ENCODE assay signal across 34 cellular contexts in the genomic region with DNA sequence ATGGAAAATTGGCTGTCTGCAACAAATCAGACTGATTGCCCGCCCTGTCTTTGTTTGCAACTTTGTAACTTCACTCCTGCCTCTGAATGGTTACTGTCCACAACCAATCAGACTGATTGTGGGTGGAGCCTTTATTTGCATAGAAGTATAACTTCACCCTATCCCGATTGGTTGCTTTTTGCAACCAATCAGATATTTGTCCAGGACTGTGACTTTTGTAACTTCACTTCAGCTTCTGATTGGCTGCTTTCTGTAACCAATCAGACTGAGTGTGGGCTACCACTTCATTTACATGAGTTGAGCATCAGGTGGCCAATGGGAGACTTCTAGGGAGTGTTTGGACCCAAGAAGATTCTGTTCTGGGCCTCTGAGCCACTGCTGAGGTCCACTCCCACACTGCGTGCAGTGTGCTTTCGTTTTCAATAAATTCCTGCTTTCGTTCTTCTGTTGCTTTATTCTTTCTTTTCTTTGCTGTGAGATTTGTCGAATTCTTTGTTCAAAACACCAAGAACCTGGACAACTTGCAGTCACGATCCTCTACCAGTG.
DNase-seq lines count a peak whose midpoint lies in the region; ATAC-seq, FAIRE-seq and TF ChIP-seq lines count a peak whose summit lies in the region.
"Had no signal": no experiment of that assay in that cellular context is flagged by ENCODE, and none has a peak within 500 bp of the region (broad histone marks: within the 10 kb centered on the region; RNA-seq: fewer than 3 reads in every experiment).

No MANE protein-coding gene starts in this region.

- no peaks in the 10 kb centered on the region for H3K9me3 ChIP-seq in A549
- no peaks in the 10 kb centered on the region for H3K9me3 ChIP-seq in PC-3 (ENCODE audit: low read length)
- H3K9me3 ChIP-seq: prostate gland, thoracic aorta had no signal

- H3K27ac ChIP-seq in A549 (no peak overlapping the region), PC-3 (ENCODE audit: low read length) (no peak overlapping the region)
- H3K27ac ChIP-seq: coronary artery, HL-60, prostate gland, SK-N-MC, thoracic aorta had no signal

- H3K36me3 ChIP-seq in PC-3 (ENCODE audit: low read depth, low read length), result no peaks in the 10 kb centered on the region
- H3K36me3 ChIP-seq: prostate gland, thoracic aorta had no signal

- BruUV-seq in PC-3 (replicated peaks; lab: Mats Ljungman, UMichigan), result no TSS peak

- no peaks in the 10 kb centered on the region for H3K27me3 ChIP-seq in PC-3 (ENCODE audit: low read length)

- H3K9me3 Mint-ChIP-seq in activated T-cell treated with anti-CD3 and anti-CD28 coated beads, Interleukin-2, amount 50 U/mL, for 24 hours, result peaks cover 29% of the 10 kb centered on the region

- TF ChIP-seq CTCF in A549 (IDR thresholded peaks at IDR 0.05) (no peak), PC-3 (conservative IDR thresholded peaks at IDR 0.05; ENCODE audit: low read depth, low read length) (no peak)

- CTCF ChIA-PET in A549 (lab: Yijun Ruan, JAX), result no interaction called here
- CTCF ChIA-PET in PC-3 (lab: Charles Lee), result no interaction called here

- no peaks in the 10 kb centered on the region for H4K20me1 ChIP-seq in PC-3 (ENCODE audit: low read length)

- no peaks in the 10 kb centered on the region for H3K36me3 Mint-ChIP-seq in activated T-cell treated with anti-CD3 and anti-CD28 coated beads, Interleukin-2, amount 50 U/mL, for 24 hours (ENCODE audit: low read depth)
- H3K36me3 Mint-ChIP-seq: CD4-positive, alpha-beta memory T cell had no signal

- H3K9me2 ChIP-seq in PC-3 (replicated peaks; ENCODE audit: low read length), result no peaks in the 10 kb centered on the region

- H3F3A ChIP-seq in PC-3 (ENCODE audit: low read length, unreplicated experiment), result no peaks in the 10 kb centered on the region

- H3K4me1 ChIP-seq in A549 (no peaks in the 10 kb centered on the region), PC-3 (ENCODE audit: insufficient read depth, low read length) (0 out of 2 replicates have a peak, but pooled peaks cover 7% of the 10 kb centered on the region)
- H3K4me1 ChIP-seq: prostate gland had no signal

- H3K4me2 ChIP-seq in A549, result peak overlapping the region; percentile 10
- no peak overlapping the region for H3K4me2 ChIP-seq in PC-3 (ENCODE audit: low read length)

- 54% methylated on average over 7 of the region's 7 CpGs for WGBS in A549 (ENCODE audit: missing lambda C conversion rate)

- no peaks in the 10 kb centered on the region for H3K79me2 ChIP-seq in PC-3 (ENCODE audit: low read length)

- no peak overlapping the region for H3K4me3 Mint-ChIP-seq in activated T-cell treated with anti-CD3 and anti-CD28 coated beads, Interleukin-2, amount 50 U/mL, for 24 hours
- H3K4me3 Mint-ChIP-seq: B cell; CD4-positive, alpha-beta memory T cell; stimulated activated naive CD8-positive, alpha-beta T cell treated with anti-CD3 and anti-CD28 coated beads, Interleukin-15, Interleukin-2, amounts not matched to agents 100 ng/mL and 50 ng/mL, for 24 hours; T-helper 1 cell treated with Interleukin-12 subunit alpha and Interleukin-12 subunit beta and Interleukin-4 antibody, amounts not matched to agents 30 μg/mL and 1 μg/mL, for 36 hours had no signal

- H3K27me3 Mint-ChIP-seq in activated T-cell treated with anti-CD3 and anti-CD28 coated beads, Interleukin-2, amount 50 U/mL, for 24 hours, result no peaks in the 10 kb centered on the region
- H3K27me3 Mint-ChIP-seq: B cell; CD4-positive, alpha-beta memory T cell; stimulated activated naive CD8-positive, alpha-beta T cell treated with anti-CD3 and anti-CD28 coated beads, Interleukin-15, Interleukin-2, amounts not matched to agents 100 ng/mL and 50 ng/mL, for 24 hours had no signal

- POLR2A ChIA-PET in A549 (lab: Yijun Ruan, JAX) (no interaction called here), PC-3 (lab: Charles Lee; ENCODE audit: unreplicated experiment) (no interaction called here)

- no peak for TF ChIP-seq RAD21 in A549 (conservative IDR thresholded peaks at IDR 0.05 in 1 of 2, IDR thresholded peaks at IDR 0.05 in 1 of 2)

- H3K4me3 ChIP-seq in A549 (no peak overlapping the region), PC-3 (ENCODE audit: low read length) (no peak overlapping the region)
- H3K4me3 ChIP-seq: coronary artery, prostate gland, SK-N-MC, thoracic aorta had no signal

- TF ChIP-seq POLR2A in A549 (IDR thresholded peaks at IDR 0.05; ENCODE audit: low read length), result no peak

- ATAC-seq in A549, result no peak
- no peak for ATAC-seq in PC-3
- ATAC-seq in HG03520 (IDR thresholded peaks at IDR 0.05; ENCODE audit: unreplicated experiment), result no peak
- no peak for ATAC-seq in HG02981 (IDR thresholded peaks at IDR 0.05; ENCODE audit: unreplicated experiment)
- ATAC-seq: activated CD4-positive, CD25-positive, alpha-beta regulatory T cell treated with anti-CD3 and anti-CD28 coated beads, Interleukin-2, amount 50 U/mL, for 24 hours; left lobe of liver; sciatic nerve had no signal

- DNase-seq in A549 (ENCODE audit: low read depth in 1 of 2, low spot score in 1 of 2), result peak in 1 of 2 experiments; percentile 4
- peak; percentile 82 for DNase-seq in HT1080 (ENCODE audit: low read depth)
- DNase-seq in PC-3, result no peak
- DNase-seq in left kidney (ENCODE audit: low read depth, low spot score), result peak; percentile 1
- DNase-seq in ureter (ENCODE audit: low spot score), result no peak
- DNase-seq in activated T-cell treated with anti-CD3 and anti-CD28 coated beads, Interleukin-2, amount 50 U/mL, for 24 hours, result no peak
- DNase-seq: ACHN; activated CD4-positive, alpha-beta T cell treated with anti-CD3 and anti-CD28 coated beads, Interleukin-2, amount 50 U/mL, for 48 hours; activated naive CD4-positive, alpha-beta T cell treated with Interleukin-2 at 50 U/mL for 16 hours; caudate nucleus; CD4-positive, alpha-beta memory T cell; effector memory CD4-positive, alpha-beta T cell; GOT3; mesenchymal stem cell; NCI-H1092; NCI-H187 treated with DMSO at 0.1 percent for 48 hours; NCI-H2171 treated with DMSO at 0.1 percent for 48 hours; NCI-H524; occipital lobe; stimulated activated CD8-positive, alpha-beta memory T cell treated with anti-CD3 and anti-CD28 coated beads, Interleukin-4, amount 100 ng/mL, for 48 hours had no signal

- FAIRE-seq in A549 (lab: Jason Lieb, UNC), result no peak
- FAIRE-seq: urothelium cell line had no signal

- H2AFZ ChIP-seq in PC-3 (ENCODE audit: low read length), result peak overlapping the region; percentile 15; the same call in 1 of the 2 replicates

- H3K4me1 Mint-ChIP-seq in activated T-cell treated with anti-CD3 and anti-CD28 coated beads, Interleukin-2, amount 50 U/mL, for 24 hours (ENCODE audit: low read depth), result no peaks in the 10 kb centered on the region
- H3K4me1 Mint-ChIP-seq: B cell; CD4-positive, alpha-beta memory T cell had no signal

- H3K27ac Mint-ChIP-seq in activated T-cell treated with anti-CD3 and anti-CD28 coated beads, Interleukin-2, amount 50 U/mL, for 24 hours, result no peak overlapping the region
- H3K27ac Mint-ChIP-seq: B cell; CD4-positive, alpha-beta memory T cell; stimulated activated naive CD8-positive, alpha-beta T cell treated with anti-CD3 and anti-CD28 coated beads, Interleukin-15, Interleukin-2, amounts not matched to agents 100 ng/mL and 50 ng/mL, for 24 hours; T-helper 1 cell treated with Interleukin-12 subunit alpha and Interleukin-12 subunit beta and Interleukin-4 antibody, amounts not matched to agents 30 μg/mL and 1 μg/mL, for 36 hours had no signal

- H3K9ac ChIP-seq in PC-3 (ENCODE audit: low read length), result no peak overlapping the region

- intact Hi-C loops in PC-3 (cut with micrococcal nuclease), result no loop called here

- TF ChIP-seq EP300 in A549 (IDR thresholded peaks at IDR 0.05), result no peak

TF ChIP-seq in A549, 52 proteins besides CTCF, POLR2A, EP300 and RAD21 (continues in another document):
- no peak for TF ChIP-seq CBX2 (IDR thresholded peaks at IDR 0.05; ENCODE audit: borderline replicate concordance, low read depth)
- TF ChIP-seq EHF (CRISPR knock-in tag; IDR thresholded peaks at IDR 0.05), result no peak
- TF ChIP-seq, protein P1, sequence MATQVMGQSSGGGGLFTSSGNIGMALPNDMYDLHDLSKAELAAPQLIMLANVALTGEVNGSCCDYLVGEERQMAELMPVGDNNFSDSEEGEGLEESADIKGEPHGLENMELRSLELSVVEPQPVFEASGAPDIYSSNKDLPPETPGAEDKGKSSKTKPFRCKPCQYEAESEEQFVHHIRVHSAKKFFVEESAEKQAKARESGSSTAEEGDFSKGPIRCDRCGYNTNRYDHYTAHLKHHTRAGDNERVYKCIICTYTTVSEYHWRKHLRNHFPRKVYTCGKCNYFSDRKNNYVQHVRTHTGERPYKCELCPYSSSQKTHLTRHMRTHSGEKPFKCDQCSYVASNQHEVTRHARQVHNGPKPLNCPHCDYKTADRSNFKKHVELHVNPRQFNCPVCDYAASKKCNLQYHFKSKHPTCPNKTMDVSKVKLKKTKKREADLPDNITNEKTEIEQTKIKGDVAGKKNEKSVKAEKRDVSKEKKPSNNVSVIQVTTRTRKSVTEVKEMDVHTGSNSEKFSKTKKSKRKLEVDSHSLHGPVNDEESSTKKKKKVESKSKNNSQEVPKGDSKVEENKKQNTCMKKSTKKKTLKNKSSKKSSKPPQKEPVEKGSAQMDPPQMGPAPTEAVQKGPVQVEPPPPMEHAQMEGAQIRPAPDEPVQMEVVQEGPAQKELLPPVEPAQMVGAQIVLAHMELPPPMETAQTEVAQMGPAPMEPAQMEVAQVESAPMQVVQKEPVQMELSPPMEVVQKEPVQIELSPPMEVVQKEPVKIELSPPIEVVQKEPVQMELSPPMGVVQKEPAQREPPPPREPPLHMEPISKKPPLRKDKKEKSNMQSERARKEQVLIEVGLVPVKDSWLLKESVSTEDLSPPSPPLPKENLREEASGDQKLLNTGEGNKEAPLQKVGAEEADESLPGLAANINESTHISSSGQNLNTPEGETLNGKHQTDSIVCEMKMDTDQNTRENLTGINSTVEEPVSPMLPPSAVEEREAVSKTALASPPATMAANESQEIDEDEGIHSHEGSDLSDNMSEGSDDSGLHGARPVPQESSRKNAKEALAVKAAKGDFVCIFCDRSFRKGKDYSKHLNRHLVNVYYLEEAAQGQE (IDR thresholded peaks at IDR 0.05), result no peak
- TF ChIP-seq CHD2 (IDR thresholded peaks at IDR 0.05; ENCODE audit: low read length, partially characterized antibody), result no peak
- TF ChIP-seq HEYL (CRISPR knock-in tag; IDR thresholded peaks at IDR 0.05), result no peak
- TF ChIP-seq, protein P2, sequence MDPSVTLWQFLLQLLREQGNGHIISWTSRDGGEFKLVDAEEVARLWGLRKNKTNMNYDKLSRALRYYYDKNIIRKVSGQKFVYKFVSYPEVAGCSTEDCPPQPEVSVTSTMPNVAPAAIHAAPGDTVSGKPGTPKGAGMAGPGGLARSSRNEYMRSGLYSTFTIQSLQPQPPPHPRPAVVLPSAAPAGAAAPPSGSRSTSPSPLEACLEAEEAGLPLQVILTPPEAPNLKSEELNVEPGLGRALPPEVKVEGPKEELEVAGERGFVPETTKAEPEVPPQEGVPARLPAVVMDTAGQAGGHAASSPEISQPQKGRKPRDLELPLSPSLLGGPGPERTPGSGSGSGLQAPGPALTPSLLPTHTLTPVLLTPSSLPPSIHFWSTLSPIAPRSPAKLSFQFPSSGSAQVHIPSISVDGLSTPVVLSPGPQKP (IDR thresholded peaks at IDR 0.05; ENCODE audit: low read depth, low read length), result no peak
- TF ChIP-seq ZFP36 (IDR thresholded peaks at IDR 0.05; ENCODE audit: borderline replicate concordance, partially characterized antibody), result no peak
- no peak for TF ChIP-seq KDM1A (IDR thresholded peaks at IDR 0.05; ENCODE audit: low read depth)

Comparison
In these comparisons a context has a peak if more than half of its experiments do, and no peak if none do; other contexts are left out.
1. DNase-seq: peak in HT1080 (single experiment) and left kidney (single experiment); none in PC-3 (single experiment), ureter (single experiment) and activated T-cell treated with anti-CD3 and anti-CD28 coated beads, Interleukin-2, amount 50 U/mL, for 24 hours (single experiment).